1 cellular context compared by ENCODE assay signal in genomic region chr1:93845554-93846150, GRCh38.
TF ChIP-seq lines count a peak whose summit lies in the region.

No MANE protein-coding gene starts in this region.

TF ChIP-seq in GM23338, 12 proteins besides CTCF, POLR2A, EP300 and RAD21 (continued from another document):
- TF ChIP-seq ZNF462 (CRISPR knock-in tag; IDR thresholded peaks at IDR 0.05) (no peak), STAT1 (IDR thresholded peaks at IDR 0.05; ENCODE audit: unreplicated experiment) (no peak), NANOG (IDR thresholded peaks at IDR 0.05; ENCODE audit: borderline replicate concordance) (no peak), JUNB (IDR thresholded peaks at IDR 0.05; ENCODE audit: unreplicated experiment) (no peak), CREB1 (CRISPR knock-in tag; IDR thresholded peaks at IDR 0.05; ENCODE audit: low read depth) (no peak)
TF ChIP-seq in GM23338: peak in this region for 0.
